ENCODE assay signal across 9 cellular contexts in genomic region chr16:21605848-21606247, GRCh38. TPM values are rescaled to one million over a fixed set of nuclear protein-coding genes. Genes with fewer than 3 reads are reported as not detected.
"Had no signal": no experiment of that assay in that cellular context is flagged by ENCODE, and none has a peak within 500 bp of the region (broad histone marks: within the 10 kb centered on the region; RNA-seq: fewer than 3 reads in every experiment).

No MANE protein-coding gene starts in this region.

RNA-seq across cellular contexts. Expression of gene IGSF6, which starts 46.6 kb away (rescaled TPM):
- total RNA-seq: chondrocyte, glomerular endothelial cell, mammary epithelial cell, pulmonary artery endothelial cell had no signal
- polyA plus RNA-seq: mammary epithelial cell, neural cell had no signal

RNA-seq across cellular contexts. Expression of gene OTOA, which starts 57.9 kb away (rescaled TPM):
- total RNA-seq: dermis microvascular lymphatic vessel endothelial cell, pulmonary artery endothelial cell had no signal
- polyA plus RNA-seq: esophagus, hepatocyte, pancreas had no signal
